1 cellular context compared by ENCODE assay signal in genomic region chr9:131235480-131235851, GRCh38.
TF ChIP-seq lines count a peak whose summit lies in the region.

No MANE protein-coding gene starts in this region.

TF ChIP-seq in HepG2, 621 proteins besides CTCF, POLR2A, EP300 and RAD21:
- TF ChIP-seq, protein P1, sequence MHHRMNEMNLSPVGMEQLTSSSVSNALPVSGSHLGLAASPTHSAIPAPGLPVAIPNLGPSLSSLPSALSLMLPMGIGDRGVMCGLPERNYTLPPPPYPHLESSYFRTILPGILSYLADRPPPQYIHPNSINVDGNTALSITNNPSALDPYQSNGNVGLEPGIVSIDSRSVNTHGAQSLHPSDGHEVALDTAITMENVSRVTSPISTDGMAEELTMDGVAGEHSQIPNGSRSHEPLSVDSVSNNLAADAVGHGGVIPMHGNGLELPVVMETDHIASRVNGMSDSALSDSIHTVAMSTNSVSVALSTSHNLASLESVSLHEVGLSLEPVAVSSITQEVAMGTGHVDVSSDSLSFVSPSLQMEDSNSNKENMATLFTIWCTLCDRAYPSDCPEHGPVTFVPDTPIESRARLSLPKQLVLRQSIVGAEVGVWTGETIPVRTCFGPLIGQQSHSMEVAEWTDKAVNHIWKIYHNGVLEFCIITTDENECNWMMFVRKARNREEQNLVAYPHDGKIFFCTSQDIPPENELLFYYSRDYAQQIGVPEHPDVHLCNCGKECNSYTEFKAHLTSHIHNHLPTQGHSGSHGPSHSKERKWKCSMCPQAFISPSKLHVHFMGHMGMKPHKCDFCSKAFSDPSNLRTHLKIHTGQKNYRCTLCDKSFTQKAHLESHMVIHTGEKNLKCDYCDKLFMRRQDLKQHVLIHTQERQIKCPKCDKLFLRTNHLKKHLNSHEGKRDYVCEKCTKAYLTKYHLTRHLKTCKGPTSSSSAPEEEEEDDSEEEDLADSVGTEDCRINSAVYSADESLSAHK (CRISPR knock-in tag; IDR thresholded peaks at IDR 0.05; ENCODE audit: borderline replicate concordance) = no peak
- peak; percentile 27 for TF ChIP-seq AGO2 (optimal IDR thresholded peaks at IDR 0.05; ENCODE audit: low read depth, low read length)
- peak; percentile 57 for TF ChIP-seq RBM22 (optimal IDR thresholded peaks at IDR 0.05; ENCODE audit: low read length)
